2 cellular contexts compared by ENCODE assay signal in the genomic region with DNA sequence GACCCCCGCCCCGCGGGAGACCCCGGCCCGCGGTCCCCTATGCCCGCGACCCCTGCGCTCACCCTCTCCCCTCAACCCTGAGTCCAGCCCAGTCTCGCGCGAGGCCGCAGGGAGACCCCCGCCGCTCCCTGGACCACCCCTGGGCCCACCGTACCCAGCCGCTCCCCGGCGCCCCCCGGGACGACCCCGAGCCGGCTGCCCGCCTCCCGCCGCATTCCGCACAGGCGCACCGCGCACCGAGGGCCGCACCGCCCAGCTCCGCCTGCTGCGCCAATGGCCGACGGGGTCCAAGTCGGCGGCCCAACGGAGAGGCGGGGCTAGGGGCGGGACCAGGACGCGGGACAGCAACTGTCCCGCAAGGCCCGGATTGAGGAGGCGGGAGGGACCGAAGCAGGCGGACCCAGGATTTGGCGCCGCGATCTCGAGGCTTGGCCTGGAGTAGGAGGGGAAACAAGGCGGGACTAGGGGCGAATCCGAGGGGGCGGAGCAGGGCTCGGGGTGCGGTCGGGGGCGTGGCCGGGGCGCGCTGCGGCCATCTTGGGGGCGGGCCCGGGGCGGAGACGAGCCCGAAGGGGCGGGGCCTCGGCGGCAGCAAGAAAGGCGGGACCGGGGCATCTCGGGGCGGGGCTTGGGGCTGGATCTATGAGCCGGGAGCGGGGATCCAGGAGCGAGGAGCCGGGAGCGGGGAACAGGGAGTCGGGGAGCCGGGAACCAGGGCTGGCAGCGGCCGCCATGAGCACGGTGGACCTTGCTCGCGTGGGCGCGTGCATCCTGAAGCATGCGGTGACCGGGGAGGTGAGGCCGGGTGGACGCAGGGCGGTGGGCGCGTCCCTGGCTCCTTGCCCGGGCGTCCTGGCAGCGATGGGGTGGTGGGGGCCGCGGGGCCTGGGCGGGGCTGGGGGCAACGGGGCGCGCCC.
TF ChIP-seq lines count a peak whose summit lies in the region.

A gene with protein sequence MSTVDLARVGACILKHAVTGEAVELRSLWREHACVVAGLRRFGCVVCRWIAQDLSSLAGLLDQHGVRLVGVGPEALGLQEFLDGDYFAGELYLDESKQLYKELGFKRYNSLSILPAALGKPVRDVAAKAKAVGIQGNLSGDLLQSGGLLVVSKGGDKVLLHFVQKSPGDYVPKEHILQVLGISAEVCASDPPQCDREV (plus strand): TSS at position 624 of the 917 bp plus-strand sequence. CDS start 109 bp downstream, at position 733.

TF ChIP-seq in HCT116, 20 proteins besides CTCF, POLR2A, EP300 and RAD21 (continued from another document):
- TF ChIP-seq, protein P1, sequence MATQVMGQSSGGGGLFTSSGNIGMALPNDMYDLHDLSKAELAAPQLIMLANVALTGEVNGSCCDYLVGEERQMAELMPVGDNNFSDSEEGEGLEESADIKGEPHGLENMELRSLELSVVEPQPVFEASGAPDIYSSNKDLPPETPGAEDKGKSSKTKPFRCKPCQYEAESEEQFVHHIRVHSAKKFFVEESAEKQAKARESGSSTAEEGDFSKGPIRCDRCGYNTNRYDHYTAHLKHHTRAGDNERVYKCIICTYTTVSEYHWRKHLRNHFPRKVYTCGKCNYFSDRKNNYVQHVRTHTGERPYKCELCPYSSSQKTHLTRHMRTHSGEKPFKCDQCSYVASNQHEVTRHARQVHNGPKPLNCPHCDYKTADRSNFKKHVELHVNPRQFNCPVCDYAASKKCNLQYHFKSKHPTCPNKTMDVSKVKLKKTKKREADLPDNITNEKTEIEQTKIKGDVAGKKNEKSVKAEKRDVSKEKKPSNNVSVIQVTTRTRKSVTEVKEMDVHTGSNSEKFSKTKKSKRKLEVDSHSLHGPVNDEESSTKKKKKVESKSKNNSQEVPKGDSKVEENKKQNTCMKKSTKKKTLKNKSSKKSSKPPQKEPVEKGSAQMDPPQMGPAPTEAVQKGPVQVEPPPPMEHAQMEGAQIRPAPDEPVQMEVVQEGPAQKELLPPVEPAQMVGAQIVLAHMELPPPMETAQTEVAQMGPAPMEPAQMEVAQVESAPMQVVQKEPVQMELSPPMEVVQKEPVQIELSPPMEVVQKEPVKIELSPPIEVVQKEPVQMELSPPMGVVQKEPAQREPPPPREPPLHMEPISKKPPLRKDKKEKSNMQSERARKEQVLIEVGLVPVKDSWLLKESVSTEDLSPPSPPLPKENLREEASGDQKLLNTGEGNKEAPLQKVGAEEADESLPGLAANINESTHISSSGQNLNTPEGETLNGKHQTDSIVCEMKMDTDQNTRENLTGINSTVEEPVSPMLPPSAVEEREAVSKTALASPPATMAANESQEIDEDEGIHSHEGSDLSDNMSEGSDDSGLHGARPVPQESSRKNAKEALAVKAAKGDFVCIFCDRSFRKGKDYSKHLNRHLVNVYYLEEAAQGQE (IDR thresholded peaks at IDR 0.05; ENCODE audit: low read depth) = no peak
- TF ChIP-seq, protein P2, sequence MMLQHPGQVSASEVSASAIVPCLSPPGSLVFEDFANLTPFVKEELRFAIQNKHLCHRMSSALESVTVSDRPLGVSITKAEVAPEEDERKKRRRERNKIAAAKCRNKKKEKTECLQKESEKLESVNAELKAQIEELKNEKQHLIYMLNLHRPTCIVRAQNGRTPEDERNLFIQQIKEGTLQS (IDR thresholded peaks at IDR 0.05) = no peak
- no peak for TF ChIP-seq SRF (IDR thresholded peaks at IDR 0.05; ENCODE audit: low read depth)
- no peak for TF ChIP-seq ELF1 (IDR thresholded peaks at IDR 0.05; ENCODE audit: borderline replicate concordance, low read depth)
- no peak for TF ChIP-seq ZNF274 (IDR thresholded peaks at IDR 0.05; ENCODE audit: low read depth, low read length)
- peak; percentile 86 for TF ChIP-seq YY1 (IDR thresholded peaks at IDR 0.05; ENCODE audit: extremely low read depth, insufficient replicate concordance, low read depth, low read length)
- TF ChIP-seq SP1 (IDR thresholded peaks at IDR 0.05; ENCODE audit: low read depth) = no peak

TF ChIP-seq in neural cell, 6 proteins besides CTCF, POLR2A, EP300 and RAD21 (continued from another document):
- TF ChIP-seq, protein P1 (IDR thresholded peaks at IDR 0.05; ENCODE audit: borderline replicate concordance) = peak; percentile 54
- peak; percentile 56 for TF ChIP-seq MXI1 (conservative IDR thresholded peaks at IDR 0.05; ENCODE audit: poor library complexity, severe bottlenecking)
- TF ChIP-seq POLR2AphosphoS5 (IDR thresholded peaks at IDR 0.05) = peak; percentile 72
